In the genomic region with DNA sequence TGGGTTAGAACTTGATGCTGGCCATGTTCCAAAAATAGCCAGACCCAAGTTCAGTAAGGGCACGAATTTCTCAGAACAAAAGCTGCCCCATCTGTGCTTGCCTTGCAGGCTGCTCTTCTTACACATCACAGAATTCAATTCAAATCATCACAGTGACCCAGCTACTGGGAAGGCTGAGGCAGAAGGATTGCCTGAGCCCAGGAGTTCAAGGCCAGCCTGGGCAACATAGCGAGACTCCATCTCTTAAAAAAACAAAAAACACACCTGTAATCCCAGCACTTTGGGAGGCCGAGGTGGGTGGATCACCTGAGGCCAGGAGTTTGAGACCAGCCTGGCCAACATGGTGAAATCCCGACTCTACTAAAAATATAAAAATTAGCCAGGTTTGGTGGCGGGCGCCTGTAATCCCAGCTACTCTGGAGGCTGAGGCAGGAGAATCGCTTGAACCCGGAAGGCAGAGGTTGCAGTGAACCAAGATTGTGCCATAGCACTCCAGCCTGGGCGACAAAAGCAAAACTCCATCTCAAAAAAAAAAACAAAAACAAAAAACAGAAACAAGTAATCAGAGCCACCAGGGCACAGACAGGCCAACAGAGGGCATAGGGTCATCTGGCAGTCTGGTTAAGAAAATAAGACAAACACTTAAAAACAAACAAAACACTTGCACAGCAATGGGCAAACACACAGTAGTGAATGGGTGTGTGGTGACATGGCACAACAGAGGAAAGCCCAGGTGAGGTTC, we compare ENCODE assay signal across 10 cellular contexts. TPM values are rescaled to one million over a fixed set of nuclear protein-coding genes. Genes with fewer than 3 reads are reported as not detected.
DNase-seq lines count a peak whose midpoint lies in the region; ATAC-seq and TF ChIP-seq lines count a peak whose summit lies in the region.
"Not testable (repeated sequence)": the region's sequence is repeated elsewhere in the genome, so short reads cannot be mapped to it uniquely, and the experiment has no call there.
"Had no signal": no experiment of that assay in that cellular context is flagged by ENCODE, and none has a peak within 500 bp of the region (broad histone marks: within the 10 kb centered on the region; RNA-seq: fewer than 3 reads in every experiment).

No MANE protein-coding gene starts in this region.

- not testable (repeated sequence) for TF ChIP-seq POLR2A in body of pancreas (IDR thresholded peaks at IDR 0.05); tibial nerve (IDR thresholded peaks at IDR 0.05)

- H3K9me3 ChIP-seq in CD8-positive, alpha-beta T cell (ENCODE audit: low read length); KOPT-K1 (ENCODE audit: insufficient read depth, low read length, poor library complexity, severe bottlenecking); body of pancreas; lung (ENCODE audit: control insufficient read depth in 2 of 2, insufficient read depth in 1 of 2, low read length in 1 of 2); tibial nerve: not testable (repeated sequence)

- H3K9me3 Mint-ChIP-seq in CD8-positive, alpha-beta T cell; activated CD4-positive, alpha-beta T cell treated with anti-CD3 and anti-CD28 coated beads for 36 hours (ENCODE audit: low read depth); progenitor cell of endocrine pancreas (ENCODE audit: low read depth): not testable (repeated sequence)

- intact Hi-C loops in CD8-positive, alpha-beta T cell (cut with DNase I, micrococcal nuclease) = loop anchor here (2.0 kb wide), 3 partner anchors 19 to 73 kb away; a partner anchor contains a TSS
- intact Hi-C loops in activated CD4-positive, alpha-beta T cell treated with anti-CD3 and anti-CD28 coated beads for 36 hours (cut with DNase I, micrococcal nuclease) = loop anchor here (2.0 to 10.0 kb wide), 4 partner anchors 149 to 1329 kb away; a partner anchor contains a TSS
- intact Hi-C loops in body of pancreas (cut with DNase I) = not testable (repeated sequence)

- POLR2A ChIA-PET in CD8-positive, alpha-beta T cell (lab: Charles Lee) = interaction anchor here (1.1 to 2.8 kb wide), 4 partner anchors 15 to 105 kb away, joined by 4 to 23 read pairs (median 6); no protein-coding TSS in a partner anchor
- POLR2A ChIA-PET in activated CD4-positive, alpha-beta T cell treated with anti-CD3 and anti-CD28 coated beads for 36 hours (lab: Charles Lee) = interaction anchor here (1.0 to 1.8 kb wide), 2 partner anchors 15 to 104 kb away, joined by 3 to 21 read pairs; no protein-coding TSS in a partner anchor

- not testable (repeated sequence) for DNase-seq in CD8-positive, alpha-beta T cell; activated CD4-positive, alpha-beta T cell treated with anti-CD3 and anti-CD28 coated beads for 36 hours; fibroblast of mammary gland (ENCODE audit: low read depth); lung (ENCODE audit: low spot score); progenitor cell of endocrine pancreas (ENCODE audit: low spot score, unreplicated experiment); tibial nerve (ENCODE audit: low spot score in 2 of 2)
- DNase-seq in body of pancreas = peak in 1 of 4 donors; percentile 54

- not testable (repeated sequence) for H3K27me3 Mint-ChIP-seq in CD8-positive, alpha-beta T cell (ENCODE audit: low read depth); activated CD4-positive, alpha-beta T cell treated with anti-CD3 and anti-CD28 coated beads for 36 hours; progenitor cell of endocrine pancreas

- CTCF ChIA-PET in CD8-positive, alpha-beta T cell (lab: Charles Lee) = interaction anchor here (1.6 kb wide), 1 partner anchor 162 kb away, joined by 4 read pairs; no protein-coding TSS in a partner anchor
- CTCF ChIA-PET in activated CD4-positive, alpha-beta T cell treated with anti-CD3 and anti-CD28 coated beads for 36 hours (lab: Charles Lee) = interaction anchor here (0.7 to 1.0 kb wide), 2 partner anchors 154 to 183 kb away, joined by 3 read pairs; no protein-coding TSS in a partner anchor

- H3K36me3 ChIP-seq in CD8-positive, alpha-beta T cell (ENCODE audit: insufficient read depth, low read length) = peaks cover 17% of the 10 kb centered on the region
- peaks cover 58% of the 10 kb centered on the region for H3K36me3 ChIP-seq in KOPT-K1 (ENCODE audit: insufficient read depth, low read length)
- H3K36me3 ChIP-seq in body of pancreas (replicated peaks in 1 of 2; ENCODE audit: insufficient read depth in 1 of 2, low read depth in 2 of 2) = not testable (repeated sequence)
- H3K36me3 ChIP-seq in lung (ENCODE audit: control insufficient read depth in 2 of 2, insufficient read depth in 2 of 2, low read length in 2 of 2) = peaks cover 0 to 23% of the 10 kb centered on the region in 2 donors
- peaks cover 0 to 29% (median 5%) of the 10 kb centered on the region in 3 donors for H3K36me3 ChIP-seq in tibial nerve

- H3K27ac ChIP-seq in CD8-positive, alpha-beta T cell (ENCODE audit: low read depth, low read length) = peak overlapping the region; percentile 27
- H3K27ac ChIP-seq in KOPT-K1 (ENCODE audit: low read depth, low read length, poor library complexity, severe bottlenecking) = peak overlapping the region; percentile 84
- H3K27ac ChIP-seq in body of pancreas = peak overlapping the region; percentile 98 to 100 (median 99)
- peak overlapping the region; percentile 95 to 97 for H3K27ac ChIP-seq in lung (ENCODE audit: low read depth in 1 of 2, low read length in 1 of 2)
- H3K27ac ChIP-seq in tibial nerve = peak overlapping the region; percentile 94 to 99 (median 97)

- peaks cover 64% of the 10 kb centered on the region for H3K4me1 Mint-ChIP-seq in CD8-positive, alpha-beta T cell (ENCODE audit: low read depth)
- H3K4me1 Mint-ChIP-seq in activated CD4-positive, alpha-beta T cell treated with anti-CD3 and anti-CD28 coated beads for 36 hours = peaks cover 54% of the 10 kb centered on the region
- peaks cover 42% of the 10 kb centered on the region for H3K4me1 Mint-ChIP-seq in progenitor cell of endocrine pancreas (ENCODE audit: low read depth)

- peak overlapping the region; percentile 49 for H3K4me3 ChIP-seq in CD8-positive, alpha-beta T cell (ENCODE audit: low read depth, low read length)
- not testable (repeated sequence) for H3K4me3 ChIP-seq in body of pancreas, lung
- peak overlapping the region; percentile 72 for H3K4me3 ChIP-seq in fibroblast of mammary gland (ENCODE audit: control insufficient read depth, low read depth, low read length)
- peak overlapping the region; percentile 50 to 79 (median 70) for H3K4me3 ChIP-seq in tibial nerve

- TF ChIP-seq CTCF in CD8-positive, alpha-beta T cell (IDR thresholded peaks at IDR 0.05); body of pancreas (IDR thresholded peaks at IDR 0.05); fibroblast of mammary gland (conservative IDR thresholded peaks at IDR 0.05; ENCODE audit: control insufficient read depth, insufficient read depth, low read depth, low read length); lung (IDR thresholded peaks at IDR 0.05; ENCODE audit: control extremely low read depth, extremely low read depth); progenitor cell of endocrine pancreas (IDR thresholded peaks at IDR 0.05; ENCODE audit: unreplicated experiment); tibial nerve (IDR thresholded peaks at IDR 0.05): not testable (repeated sequence)

- peaks cover 48% of the 10 kb centered on the region for H3K4me1 ChIP-seq in CD8-positive, alpha-beta T cell (ENCODE audit: insufficient read depth, low read length)
- H3K4me1 ChIP-seq in body of pancreas = peaks cover 45% of the 10 kb centered on the region
- H3K4me1 ChIP-seq in lung (ENCODE audit: control insufficient read depth in 2 of 2, insufficient read depth in 2 of 2, low read length in 2 of 2) = peaks cover 8 to 11% of the 10 kb centered on the region in 2 donors
- peaks cover 0 to 85% (median 33%) of the 10 kb centered on the region in 4 donors for H3K4me1 ChIP-seq in tibial nerve

- TF ChIP-seq EP300 in tibial nerve (IDR thresholded peaks at IDR 0.05) = not testable (repeated sequence)

- 62 to 64% methylated on average over 8 to 9 of the region's 9 CpGs for WGBS in body of pancreas, 2 donors
- 69 to 74% methylated on average over 9 of the region's 9 CpGs for WGBS in lung, 2 donors
- 39 to 48% methylated on average over 9 of the region's 9 CpGs for WGBS in tibial nerve, 2 donors

- peaks cover 39% of the 10 kb centered on the region for H3K36me3 Mint-ChIP-seq in CD8-positive, alpha-beta T cell
- H3K36me3 Mint-ChIP-seq in activated CD4-positive, alpha-beta T cell treated with anti-CD3 and anti-CD28 coated beads for 36 hours (ENCODE audit: low read depth) = peaks cover 22% of the 10 kb centered on the region
- H3K36me3 Mint-ChIP-seq in progenitor cell of endocrine pancreas (ENCODE audit: insufficient read depth) = not testable (repeated sequence)

- peak overlapping the region; percentile 98 for H3K27ac Mint-ChIP-seq in CD8-positive, alpha-beta T cell
- H3K27ac Mint-ChIP-seq in activated CD4-positive, alpha-beta T cell treated with anti-CD3 and anti-CD28 coated beads for 36 hours = peak overlapping the region; percentile 25
- peak overlapping the region; percentile 97 for H3K27ac Mint-ChIP-seq in progenitor cell of endocrine pancreas

- not testable (repeated sequence) for ATAC-seq in CD8-positive, alpha-beta T cell; activated CD4-positive, alpha-beta T cell treated with anti-CD3 and anti-CD28 coated beads for 36 hours; body of pancreas; lung (ENCODE audit: insufficient read depth, low FRiP score)

- not testable (repeated sequence) for H3K27me3 ChIP-seq in CD8-positive, alpha-beta T cell (ENCODE audit: insufficient read depth, low read length); body of pancreas; lung (ENCODE audit: control insufficient read depth, insufficient read depth); tibial nerve

- H3K4me3 Mint-ChIP-seq in CD8-positive, alpha-beta T cell = peak overlapping the region; percentile 99
- peak overlapping the region; percentile 87 for H3K4me3 Mint-ChIP-seq in activated CD4-positive, alpha-beta T cell treated with anti-CD3 and anti-CD28 coated beads for 36 hours
- peak overlapping the region; percentile 100 for H3K4me3 Mint-ChIP-seq in progenitor cell of endocrine pancreas (ENCODE audit: low read depth)

RNA-seq across cellular contexts. Expression of a gene that starts 1.7 kb away (rescaled TPM):
- total RNA-seq in CD8-positive, alpha-beta T cell = 10 to 100 TPM; 27.3 to 27.5 TPM
- total RNA-seq in activated CD4-positive, alpha-beta T cell treated with anti-CD3 and anti-CD28 coated beads for 36 hours = 10 to 100 TPM; 11.2 to 11.6 TPM
- total RNA-seq in body of pancreas = 10 to 100 TPM; 26.4 to 30.1 TPM
- total RNA-seq in lung = 10 to 100 TPM; 34.0 to 61.4 TPM
- 10 to 100 TPM; 20.6 to 26.1 TPM for polyA plus RNA-seq in lung
- total RNA-seq in progenitor cell of endocrine pancreas = 28.6 and 29.2 TPM in 2 replicates
- 10 to 100 TPM; 61.2 to 93.9 (median 69.9) TPM for total RNA-seq in tibial nerve

RNA-seq across cellular contexts. Expression of a gene that starts 1.9 kb away (rescaled TPM):
- 10 to 100 TPM; 14.8 to 18.5 TPM for total RNA-seq in CD8-positive, alpha-beta T cell
- 1 to 10 TPM; 9.4 to 9.5 TPM for total RNA-seq in activated CD4-positive, alpha-beta T cell treated with anti-CD3 and anti-CD28 coated beads for 36 hours
- total RNA-seq in body of pancreas = 10 to 100 TPM in 1 of 2 donors, 1 to 10 TPM in 1; 7.0 to 23.7 TPM
- 10 to 100 TPM; 16.7 to 35.7 TPM for total RNA-seq in lung
- 10 to 100 TPM; 17.9 to 18.2 TPM for polyA plus RNA-seq in lung
- 44.1 and 44.3 TPM in 2 replicates for total RNA-seq in progenitor cell of endocrine pancreas
- 10 to 100 TPM; 24.3 to 30.3 (median 25.6) TPM for total RNA-seq in tibial nerve

RNA-seq across cellular contexts. Expression of a gene that starts 42.1 kb away (rescaled TPM):
- not detected for total RNA-seq in CD8-positive, alpha-beta T cell
- not detected for total RNA-seq in activated CD4-positive, alpha-beta T cell treated with anti-CD3 and anti-CD28 coated beads for 36 hours
- total RNA-seq in body of pancreas (not detected), lung (1 to 10 TPM in 1 of 2 donors, under 1 TPM in 1; 0.91 to 7.2 TPM), progenitor cell of endocrine pancreas (0.67 TPM in 1 of 2 replicates, not detected in the other), tibial nerve (10 to 100 TPM in 1 of 4 donors, 1 to 10 TPM in 2, not detected in 1; 4.4 to 13.8 (median 5.1) TPM)
- 10 to 100 TPM; 11.0 to 11.3 TPM for polyA plus RNA-seq in lung
- total RNA-seq: H4, occipital lobe had no signal

RNA-seq across cellular contexts. Expression of a gene that starts 43.5 kb away (rescaled TPM):
- total RNA-seq in CD8-positive, alpha-beta T cell = not detected
- not detected for total RNA-seq in activated CD4-positive, alpha-beta T cell treated with anti-CD3 and anti-CD28 coated beads for 36 hours
- 10 to 100 TPM in 1 of 2 donors, not detected in 1; 25.4 TPM for total RNA-seq in body of pancreas
- total RNA-seq in lung = 10 to 100 TPM in 1 of 2 donors, not detected in 1; 19.8 TPM
- polyA plus RNA-seq in lung = 1 to 10 TPM in 1 of 2 donors, under 1 TPM in 1; 0.81 to 6.7 TPM
- total RNA-seq in progenitor cell of endocrine pancreas = not detected in 2 replicates
- 1 to 10 TPM in 1 of 4 donors, not detected in 3; 3.0 TPM for total RNA-seq in tibial nerve
- total RNA-seq: H4 had no signal

RNA-seq across cellular contexts. Expression of a gene that starts 54.6 kb away (rescaled TPM):
- total RNA-seq in CD8-positive, alpha-beta T cell = not detected
- total RNA-seq in activated CD4-positive, alpha-beta T cell treated with anti-CD3 and anti-CD28 coated beads for 36 hours = not detected
- total RNA-seq in body of pancreas (not detected), lung (1 to 10 TPM in 1 of 2 donors, not detected in 1; 3.6 TPM), progenitor cell of endocrine pancreas (5.3 and 9.1 TPM in 2 replicates), tibial nerve (not detected)
- 1 to 10 TPM in 1 of 2 donors, under 1 TPM in 1; 0.45 to 1.1 TPM for polyA plus RNA-seq in lung
- total RNA-seq: H4 had no signal

Comparison
In these comparisons a context has a peak if more than half of its experiments do, and no peak if none do; other contexts are left out.
1. H3K27ac ChIP-seq: peak in every context shown above with its lines; median percentile 99 in body of pancreas; 97 in tibial nerve; 96 in lung; 84 in KOPT-K1; 27 in CD8-positive, alpha-beta T cell.
2. H3K27ac Mint-ChIP-seq: peak in every context shown above with its lines; median percentile 98 in CD8-positive, alpha-beta T cell; 97 in progenitor cell of endocrine pancreas; 25 in activated CD4-positive, alpha-beta T cell treated with anti-CD3 and anti-CD28 coated beads for 36 hours.